Comparison of ENCODE assay signal across 8 cellular contexts in the genomic region with DNA sequence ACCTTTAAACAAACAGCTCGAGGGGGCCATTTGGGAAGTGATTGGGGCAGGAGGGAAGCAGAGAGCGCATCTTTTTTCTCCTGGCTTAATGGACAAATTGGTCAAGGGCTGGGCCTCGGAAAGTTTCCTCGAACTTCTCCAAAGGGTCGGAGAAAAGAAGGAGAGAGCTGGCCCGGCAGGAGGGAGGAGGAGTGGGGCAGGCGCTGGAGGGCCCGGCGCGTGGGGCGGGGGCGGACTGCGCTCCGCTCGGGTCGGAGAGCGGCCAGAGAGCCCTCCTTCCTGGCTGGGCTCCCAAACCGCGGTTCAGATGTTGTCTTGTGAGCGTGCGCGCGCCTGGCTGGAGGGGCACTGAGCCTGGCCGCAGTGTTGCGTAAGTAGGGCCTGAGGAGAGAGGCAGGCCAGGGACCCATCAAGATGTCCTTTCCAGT. TPM values are rescaled to one million over a fixed set of nuclear protein-coding genes. Genes with fewer than 3 reads are reported as not detected.
DNase-seq lines count a peak whose midpoint lies in the region; ATAC-seq lines count a peak whose summit lies in the region.

No MANE protein-coding gene starts in this region.

- H3K14ac ChIP-seq in trophoblast cell (ENCODE audit: low read length) = peak overlapping the region; percentile 90

- peak overlapping the region; percentile 10 for H2AK5ac ChIP-seq in trophoblast cell (ENCODE audit: low read length)

- H2BK5ac ChIP-seq in trophoblast cell (ENCODE audit: low read depth, low read length, poor library complexity) = peak overlapping the region; percentile 93

- H2AFZ ChIP-seq in trophoblast cell (ENCODE audit: insufficient read depth, low read length, poor library complexity) = no peak overlapping the region

- WGBS in trophoblast cell (ENCODE audit: extremely low coverage, insufficient coverage, insufficient read length) = no CpG with 5 or more reads among the region's 25 CpGs

- no peaks in the 10 kb centered on the region for H3K9me3 ChIP-seq in adipocyte (ENCODE audit: control insufficient read depth, low read length)
- H3K9me3 ChIP-seq in trophoblast cell (ENCODE audit: insufficient read depth, low read depth, low read length) = no peaks in the 10 kb centered on the region

- peak overlapping the region; percentile 100 for H3K4ac ChIP-seq in trophoblast cell (ENCODE audit: low read depth, low read length)

- H3K4me2 ChIP-seq in trophoblast cell (ENCODE audit: low read length) = peak overlapping the region; percentile 82

- H3K79me1 ChIP-seq in trophoblast cell (ENCODE audit: low read length) = peaks cover 42% of the 10 kb centered on the region

- peak overlapping the region; percentile 96 for H3K27ac ChIP-seq in trophoblast cell (ENCODE audit: low read depth, low read length)

- no peak overlapping the region for H3K23ac ChIP-seq in trophoblast cell (ENCODE audit: low read length)

- peak; percentile 74 to 78 for ATAC-seq in left cardiac atrium
- ATAC-seq in GM18907 (IDR thresholded peaks at IDR 0.05; ENCODE audit: unreplicated experiment) = no peak
- ATAC-seq in HG02970 (IDR thresholded peaks at IDR 0.05; ENCODE audit: low FRiP score, unreplicated experiment) = no peak

- H3K4me1 ChIP-seq in adipocyte (ENCODE audit: control insufficient read depth, insufficient read depth, low read length) = peaks cover 73% of the 10 kb centered on the region
- H3K4me1 ChIP-seq in trophoblast cell (ENCODE audit: control insufficient read depth in 1 of 2, insufficient read depth in 2 of 2, low read length in 2 of 2) = peaks cover 16 to 28% of the 10 kb centered on the region in 2 experiments

- DNase-seq in EH (ENCODE audit: low read depth) (peak; percentile 93), adipocyte (ENCODE audit: low read depth) (peak; percentile 99), left cardiac atrium (peak; percentile 89), trophoblast cell (peak in 1 of 2 donors; percentile 36), NCI-H2107 (lab: John Stamatoyannopoulos, UW) (no peak)
- no peak for DNase-seq in activated naive CD4-positive, alpha-beta T cell treated with anti-CD3 and anti-CD28 coated beads, Interleukin-2, amount 50 U/mL, for 16 hours

- intact Hi-C loops in left cardiac atrium (cut with DNase I) = no loop called here

- H3K27me3 ChIP-seq in adipocyte (replicated peaks; ENCODE audit: control insufficient read depth, insufficient read depth, low read length) (no peaks in the 10 kb centered on the region), trophoblast cell (ENCODE audit: insufficient read depth, low read length) (no peaks in the 10 kb centered on the region)

- no peak overlapping the region for H4K12ac ChIP-seq in trophoblast cell (ENCODE audit: low read depth, low read length)

- H3K36me3 ChIP-seq in adipocyte (ENCODE audit: control insufficient read depth, insufficient read depth, low read length, severe bottlenecking) = peaks cover 29% of the 10 kb centered on the region
- H3K36me3 ChIP-seq in trophoblast cell (ENCODE audit: control insufficient read depth in 1 of 2, insufficient read depth in 2 of 2, low read length in 2 of 2) = peaks cover 26 to 36% of the 10 kb centered on the region in 2 experiments

- H2BK12ac ChIP-seq in trophoblast cell (ENCODE audit: low read length) = peak overlapping the region; percentile 20

- peak overlapping the region; percentile 98 for H3K18ac ChIP-seq in trophoblast cell (ENCODE audit: low read length)

- H4K8ac ChIP-seq in trophoblast cell (ENCODE audit: low read depth, low read length) = peak overlapping the region; percentile 93

- peak overlapping the region; percentile 92 for H3K9ac ChIP-seq in adipocyte (ENCODE audit: low read length)
- peak overlapping the region; percentile 94 for H3K9ac ChIP-seq in trophoblast cell (ENCODE audit: low read length)

- peaks cover 23% of the 10 kb centered on the region for H3K79me2 ChIP-seq in trophoblast cell (ENCODE audit: control insufficient read depth, insufficient read depth, low read length, poor library complexity)

- H2BK120ac ChIP-seq in trophoblast cell (ENCODE audit: insufficient read depth, low read length, poor library complexity) = peak overlapping the region; percentile 90

- H3K4me3 ChIP-seq in adipocyte (ENCODE audit: low read length) (peak overlapping the region; percentile 91), trophoblast cell (ENCODE audit: low read depth, low read length) (peak overlapping the region; percentile 98)

- peak overlapping the region; percentile 100 for H4K91ac ChIP-seq in trophoblast cell (ENCODE audit: low read depth, low read length)

RNA-seq across cellular contexts. Expression of gene MMP2, which starts 1.2 kb away (rescaled TPM):
- total RNA-seq in left cardiac atrium = 100 to 1,000 TPM; 153 to 204 TPM
- 1,470 and 1,480 TPM in 2 replicates for polyA plus RNA-seq in trophoblast cell (2013)

RNA-seq across cellular contexts. Expression of gene LPCAT2, which starts 28.6 kb away (rescaled TPM):
- 10 to 100 TPM; 10.8 to 12.2 TPM for total RNA-seq in left cardiac atrium
- polyA plus RNA-seq in trophoblast cell (2013) = 107 and 118 TPM in 2 replicates

Comparison
In these comparisons a context has a peak if more than half of its experiments do, and no peak if none do; other contexts are left out.
1. DNase-seq: peak in EH (single experiment), adipocyte (single experiment) and left cardiac atrium (single experiment); none in activated naive CD4-positive, alpha-beta T cell treated with anti-CD3 and anti-CD28 coated beads, Interleukin-2, amount 50 U/mL, for 16 hours (single experiment) and NCI-H2107 (single experiment).
2. ATAC-seq: peak in left cardiac atrium (2 of 2); none in GM18907 (single experiment) and HG02970 (single experiment).